ENCODE assay signal across 8 cellular contexts in the genomic region with DNA sequence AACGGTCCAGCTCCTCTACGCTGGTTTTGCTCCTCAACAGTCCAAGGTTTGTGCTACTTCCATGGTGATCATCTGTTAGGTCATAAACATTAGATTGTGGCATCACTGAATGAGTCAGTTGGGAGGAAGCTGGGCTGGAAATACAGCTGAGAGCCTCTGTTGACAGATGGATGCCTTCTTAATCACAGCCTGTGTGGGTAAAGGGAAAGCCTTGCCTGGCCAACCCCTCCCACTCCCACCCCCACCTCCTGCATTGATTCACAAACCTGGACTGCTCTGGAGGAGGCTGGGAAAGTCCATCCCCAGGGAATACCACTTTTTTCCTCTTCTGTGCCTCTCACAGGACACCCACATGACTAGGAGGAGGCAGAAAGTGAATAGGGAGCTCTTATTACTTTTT.
A peak's percentile ranks its signal among the peaks of the same experiment; 100 is the strongest.
DNase-seq lines count a peak whose midpoint lies in the region; ATAC-seq and TF ChIP-seq lines count a peak whose summit lies in the region.

No MANE protein-coding gene starts in this region.

- H3K4me1 Mint-ChIP-seq in natural killer cell: no peaks in the 10 kb centered on the region

- no peaks in the 10 kb centered on the region for H3K9me3 ChIP-seq in psoas muscle

- no peaks in the 10 kb centered on the region for H3K4me1 ChIP-seq in psoas muscle

- ATAC-seq in psoas muscle (peak; percentile 64 to 91 (median 80)), natural killer cell (no peak)

- 13 to 19% (median 14%) methylated on average over 2 of the region's 2 CpGs for WGBS in psoas muscle, 3 donors

- no peaks in the 10 kb centered on the region for H3K27me3 Mint-ChIP-seq in natural killer cell (ENCODE audit: low read depth in 2 of 2)

- no peaks in the 10 kb centered on the region for H3K36me3 ChIP-seq in psoas muscle (ENCODE audit: insufficient read depth in 1 of 2, low read depth in 1 of 2)

- peak overlapping the region; percentile 58 for H3K27ac ChIP-seq in psoas muscle

- no peak overlapping the region for H3K4me3 Mint-ChIP-seq in natural killer cell

- TF ChIP-seq CTCF in psoas muscle (IDR thresholded peaks at IDR 0.05) (no peak), natural killer cell (IDR thresholded peaks at IDR 0.05) (no peak)

- no peak overlapping the region for H3K27ac Mint-ChIP-seq in natural killer cell

- H3K27me3 ChIP-seq in psoas muscle (ENCODE audit: insufficient read depth in 3 of 3, low read length in 2 of 3): no peaks in the 10 kb centered on the region

- H3K36me3 Mint-ChIP-seq in natural killer cell: no peaks in the 10 kb centered on the region

- DNase-seq in GM04503 (ENCODE audit: low read depth): peak; percentile 99
- DNase-seq in NOMO-1 treated with dmso at 0.1 percent for 144 hours (lab: John Stamatoyannopoulos, UW; ENCODE audit: unreplicated experiment): peak; percentile 24
- peak; percentile 93 for DNase-seq in fibroblast of gingiva (ENCODE audit: low read depth)
- DNase-seq in psoas muscle: peak; percentile 19 to 32
- no peak for DNase-seq in occipital lobe (lab: John Stamatoyannopoulos, UW)
- DNase-seq in activated CD4-positive, alpha-beta T cell treated with anti-CD3 and anti-CD28 coated beads for 4 hours: no peak
- DNase-seq in natural killer cell: no peak
- DNase-seq in NCI-H1694 treated with DMSO at 0.1 percent for 48 hours (lab: John Stamatoyannopoulos, UW): no peak

- intact Hi-C loops in psoas muscle (cut with DNase I) (no loop called here), natural killer cell (cut with micrococcal nuclease) (no loop called here)

- H3K9me3 Mint-ChIP-seq in natural killer cell: peaks cover 2% of the 10 kb centered on the region in 2 donors

- H3K4me3 ChIP-seq in psoas muscle: no peak overlapping the region

Comparison
In these comparisons a context has a peak if more than half of its experiments do, and no peak if none do; other contexts are left out.
1. DNase-seq: peak in GM04503 (single experiment), NOMO-1 treated with dmso at 0.1 percent for 144 hours (single experiment), fibroblast of gingiva (single experiment) and psoas muscle (2 of 2); none in occipital lobe (single experiment), activated CD4-positive, alpha-beta T cell treated with anti-CD3 and anti-CD28 coated beads for 4 hours (0 of 2), natural killer cell (single experiment) and NCI-H1694 treated with DMSO at 0.1 percent for 48 hours (single experiment).
2. ATAC-seq: peak in psoas muscle (4 of 4); none in natural killer cell (0 of 3).